9 cellular contexts compared by ENCODE assay signal in the genomic region with DNA sequence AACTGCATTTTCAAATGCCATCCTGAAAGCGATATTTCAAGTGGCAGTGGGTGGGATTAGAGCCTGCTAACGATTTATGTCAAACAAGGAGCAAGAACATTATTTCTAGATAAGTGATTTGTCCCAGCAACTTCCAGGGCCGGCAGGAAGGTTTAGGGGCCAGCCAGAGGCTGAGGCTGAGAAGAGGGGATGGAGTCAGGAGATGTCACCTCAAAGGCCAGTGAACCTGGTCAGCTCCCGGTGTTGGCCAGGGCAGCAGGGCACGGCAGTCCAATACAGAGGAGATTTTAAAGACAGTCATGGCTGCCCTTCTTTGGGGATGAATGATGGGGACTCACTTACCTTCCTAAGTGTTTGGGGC.
DNase-seq lines count a peak whose midpoint lies in the region; ATAC-seq, FAIRE-seq and TF ChIP-seq lines count a peak whose summit lies in the region.
"Had no signal": no experiment of that assay in that cellular context is flagged by ENCODE, and none has a peak within 500 bp of the region (broad histone marks: within the 10 kb centered on the region; RNA-seq: fewer than 3 reads in every experiment).

No MANE protein-coding gene starts in this region.

- H3K4me1 ChIP-seq in kidney (ENCODE audit: control insufficient read depth in 1 of 2, insufficient read depth in 1 of 2, low read depth in 1 of 2, low read length in 2 of 2) (peaks cover 18 to 62% of the 10 kb centered on the region in 2 donors), stomach (peaks cover 65 to 96% (median 80%) of the 10 kb centered on the region in 4 donors)

- ATAC-seq in activated T-helper 17 cell treated with anti-CD3 and anti-CD28 coated beads, Interleukin-2, amount 50 U/mL, for 72 hours (replicated peaks) = no peak
- ATAC-seq in HG02610 (IDR thresholded peaks at IDR 0.05; ENCODE audit: unreplicated experiment) (no peak), esophagus mucosa (no peak), HG02852 (IDR thresholded peaks at IDR 0.05; ENCODE audit: unreplicated experiment) (no peak)

- DNase-seq in NCI-H2227 (lab: John Stamatoyannopoulos, UW; ENCODE audit: unreplicated experiment) = peak; percentile 8
- DNase-seq in NCI-H2227 treated with DMSO at 0.1 percent for 48 hours (lab: John Stamatoyannopoulos, UW) = no peak
- peak; percentile 43 for DNase-seq in kidney
- DNase-seq in stomach = no peak

- intact Hi-C loops in kidney (cut with DNase I) (no loop called here), stomach (cut with DNase I; ENCODE audit: low total_unique reads) (no loop called here)

- 46 to 66% (median 60%) methylated on average over 5 of the region's 5 CpGs for WGBS in stomach, 5 donors

- H3K36me3 ChIP-seq in kidney (ENCODE audit: control insufficient read depth in 1 of 2, insufficient read depth in 2 of 2, low read length in 2 of 2) (no peaks in the 10 kb centered on the region), stomach (peaks cover 0 to 15% (median under 1%) of the 10 kb centered on the region in 4 donors)

- H3K4me3 ChIP-seq in kidney (ENCODE audit: low read length in 2 of 2) (no peak overlapping the region), stomach (peak overlapping the region in 3 of 4 donors; percentile 53 to 55 (median 54))

- H3K9ac ChIP-seq in kidney (ENCODE audit: low read length in 2 of 2) = peak overlapping the region in 1 of 2 donors; percentile 16

- H3K4me1 Mint-ChIP-seq in activated T-helper 17 cell treated with anti-CD3 and anti-CD28 coated beads, Interleukin-2, amount 50 U/mL, for 72 hours = peaks cover 50% of the 10 kb centered on the region

- TF ChIP-seq CTCF in kidney (IDR thresholded peaks at IDR 0.05; ENCODE audit: borderline replicate concordance, extremely low read depth, insufficient read depth) (no peak), stomach (IDR thresholded peaks at IDR 0.05) (no peak)

- H3K27me3 Mint-ChIP-seq in activated T-helper 17 cell treated with anti-CD3 and anti-CD28 coated beads, Interleukin-2, amount 50 U/mL, for 72 hours = no peaks in the 10 kb centered on the region

- peak overlapping the region; percentile 18 to 52 for H3K27ac ChIP-seq in kidney (ENCODE audit: low read depth in 2 of 2, low read length in 2 of 2)
- peak overlapping the region; percentile 50 to 92 (median 86) for H3K27ac ChIP-seq in stomach

- peak overlapping the region; percentile 92 for H3K27ac Mint-ChIP-seq in activated T-helper 17 cell treated with anti-CD3 and anti-CD28 coated beads, Interleukin-2, amount 50 U/mL, for 72 hours

- no peaks in the 10 kb centered on the region for H3K9me3 ChIP-seq in kidney (ENCODE audit: control insufficient read depth in 1 of 2, low read length in 2 of 2)
- H3K9me3 ChIP-seq in stomach = no peaks in the 10 kb centered on the region

- H3K27me3 ChIP-seq in stomach = no peaks in the 10 kb centered on the region

- no peak for TF ChIP-seq EP300 in stomach (IDR thresholded peaks at IDR 0.05)

- no peak for FAIRE-seq in kidney (lab: Jason Lieb, UNC)
- FAIRE-seq: A204.1 had no signal

- peaks cover 33% of the 10 kb centered on the region for H3K36me3 Mint-ChIP-seq in activated T-helper 17 cell treated with anti-CD3 and anti-CD28 coated beads, Interleukin-2, amount 50 U/mL, for 72 hours (ENCODE audit: low read depth)

- peak overlapping the region; percentile 94 for H3K4me3 Mint-ChIP-seq in activated T-helper 17 cell treated with anti-CD3 and anti-CD28 coated beads, Interleukin-2, amount 50 U/mL, for 72 hours

- no peak for TF ChIP-seq POLR2A in stomach (IDR thresholded peaks at IDR 0.05)

- no peaks in the 10 kb centered on the region for H3K9me3 Mint-ChIP-seq in activated T-helper 17 cell treated with anti-CD3 and anti-CD28 coated beads, Interleukin-2, amount 50 U/mL, for 72 hours

Comparison
In these comparisons a context has a peak if more than half of its experiments do, and no peak if none do; other contexts are left out.
1. DNase-seq: peak in NCI-H2227 (single experiment) and kidney (single experiment); none in NCI-H2227 treated with DMSO at 0.1 percent for 48 hours (single experiment) and stomach (single experiment).
2. H3K4me3 ChIP-seq: peak in stomach (3 of 4); none in kidney (0 of 2).